In genomic region chr21:31108969-31109368, GRCh38 we compare ENCODE assay signal across 9 cellular contexts.
A peak's percentile ranks its signal among the peaks of the same experiment; 100 is the strongest.
DNase-seq lines count a peak whose midpoint lies in the region; ATAC-seq and TF ChIP-seq lines count a peak whose summit lies in the region.
"Had no signal": no experiment of that assay in that cellular context is flagged by ENCODE, and none has a peak within 500 bp of the region (broad histone marks: within the 10 kb centered on the region; RNA-seq: fewer than 3 reads in every experiment).

No MANE protein-coding gene starts in this region.

- H3K4me3 ChIP-seq in lower leg skin (ENCODE audit: low read depth, poor library complexity, severe bottlenecking) = no peak overlapping the region

- TF ChIP-seq EP300 in Ishikawa (IDR thresholded peaks at IDR 0.05; ENCODE audit: borderline replicate concordance) = no peak

- 58 to 65% methylated on average over 4 of the region's 4 CpGs for WGBS in lower leg skin, 2 donors

- TF ChIP-seq POLR2A in lower leg skin (IDR thresholded peaks at IDR 0.05) = no peak

- TF ChIP-seq CTCF in lower leg skin (IDR thresholded peaks at IDR 0.05) = no peak

- 0 out of 2 replicates have a peak, but pooled peaks have one; percentile 10 for TF ChIP-seq RAD21 in Ishikawa (IDR thresholded peaks at IDR 0.05; ENCODE audit: low read depth)

- DNase-seq in NOMO-1 (lab: John Stamatoyannopoulos, UW; ENCODE audit: unreplicated experiment in 2 of 2) (peak; percentile 11 to 54), NOMO-1 treated with dmso at 0.1 percent for 144 hours (lab: John Stamatoyannopoulos, UW; ENCODE audit: unreplicated experiment) (no peak), sciatic nerve (ENCODE audit: low spot score) (no peak), NCI-H2029 (lab: John Stamatoyannopoulos, UW) (no peak), NCI-H1930 (lab: John Stamatoyannopoulos, UW) (no peak), lower leg skin (ENCODE audit: low spot score in 2 of 2) (no peak)
- DNase-seq: NCI-H2081 had no signal

- peak; percentile 72 for ATAC-seq in sciatic nerve

- intact Hi-C loops in sciatic nerve (cut with DNase I) (no loop called here), lower leg skin (cut with DNase I; ENCODE audit: low total_unique reads) (no loop called here)

- peak overlapping the region; percentile 47 for H3K27ac ChIP-seq in cingulate gyrus (ENCODE audit: low read depth, low read length)

TF ChIP-seq in Ishikawa, 13 proteins besides CTCF, POLR2A, EP300 and RAD21:
- TF ChIP-seq REST (IDR thresholded peaks at IDR 0.05; ENCODE audit: low read depth) (no peak), CEBPB (IDR thresholded peaks at IDR 0.05) (no peak), MAX (IDR thresholded peaks at IDR 0.05) (no peak), TCF12 (IDR thresholded peaks at IDR 0.05; ENCODE audit: low read depth) (no peak), EGR1 (IDR thresholded peaks at IDR 0.05) (no peak), YY1 (IDR thresholded peaks at IDR 0.05; ENCODE audit: low read depth) (no peak), USF1 (IDR thresholded peaks at IDR 0.05) (no peak), FOXM1 (IDR thresholded peaks at IDR 0.05; ENCODE audit: borderline replicate concordance, low read depth) (no peak), TAF1 (IDR thresholded peaks at IDR 0.05; ENCODE audit: low read depth) (no peak), ZBTB7A (IDR thresholded peaks at IDR 0.05; ENCODE audit: low read depth) (no peak)

Comparison
In these comparisons a context has a peak if more than half of its experiments do, and no peak if none do; other contexts are left out.
1. DNase-seq: peak in NOMO-1 (2 of 2); none in NOMO-1 treated with dmso at 0.1 percent for 144 hours (single experiment), sciatic nerve (single experiment), NCI-H2029 (single experiment), NCI-H1930 (0 of 2) and lower leg skin (0 of 2).